In the genomic region with DNA sequence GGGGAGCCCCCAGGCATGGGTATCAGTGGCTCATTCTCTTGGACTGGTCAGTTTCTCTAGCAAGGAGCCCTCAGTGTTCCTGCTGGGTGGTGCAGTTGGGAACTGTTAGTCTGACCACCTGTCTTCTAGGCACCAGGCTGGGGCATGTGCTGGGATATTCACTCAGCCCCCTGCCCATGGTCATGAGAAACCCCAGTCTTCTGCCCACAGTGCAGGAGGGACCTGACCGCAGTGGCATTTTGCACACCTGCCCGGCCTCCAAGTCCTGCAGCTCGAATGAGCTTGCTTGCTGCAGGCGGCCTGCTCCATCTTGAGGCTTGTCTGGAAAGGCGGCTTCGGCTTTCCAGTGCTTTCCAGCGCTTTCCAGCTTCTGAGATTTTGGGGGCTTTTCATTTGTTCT, we compare ENCODE assay signal across 19 cellular contexts.
"Had no signal": no experiment of that assay in that cellular context is flagged by ENCODE, and none has a peak within 500 bp of the region (broad histone marks: within the 10 kb centered on the region; RNA-seq: fewer than 3 reads in every experiment).

No MANE protein-coding gene starts in this region.

- FAIRE-seq: keratinocyte had no signal

- H3K9me3 Mint-ChIP-seq: natural killer cell treated with Interleukin-12 subunit alpha and Interleukin-12 subunit beta and Interleukin-15 and Interleukin-18, amount 100 ng/mL, for 72 hours had no signal

- H3K4me3 ChIP-seq: colonic mucosa, esophagus squamous epithelium, gastroesophageal sphincter, left lung, lower lobe of right lung, skin epidermis, stomach, thoracic aorta, transverse colon had no signal

- DNase-seq: colonic mucosa; dermis blood vessel endothelial cell; esophagus squamous epithelium; foreskin fibroblast; glutamatergic neuron; left lung; lower lobe of right lung; mesenchymal stem cell; midbrain; stimulated activated CD4-positive, alpha-beta T cell treated with anti-CD3 and anti-CD28 coated beads, Interleukin-12 subunit alpha, Interleukin-12 subunit beta, amount 100 ng/mL, for 4 hours; stimulated activated naive CD4-positive, alpha-beta T cell; stomach; substantia nigra; transverse colon had no signal

- H3K27ac ChIP-seq: colonic mucosa, esophagus squamous epithelium, gastroesophageal sphincter, left lung, lower lobe of right lung, skin epidermis, stomach, thoracic aorta, transverse colon had no signal

- H3K27me3 Mint-ChIP-seq: natural killer cell treated with Interleukin-12 subunit alpha and Interleukin-12 subunit beta and Interleukin-15 and Interleukin-18, amount 100 ng/mL, for 72 hours had no signal

- H3K27me3 ChIP-seq: colonic mucosa, esophagus squamous epithelium, gastroesophageal sphincter, left lung, stomach, transverse colon had no signal

- H3K4me3 Mint-ChIP-seq: natural killer cell treated with Interleukin-12 subunit alpha and Interleukin-12 subunit beta and Interleukin-15 and Interleukin-18, amount 100 ng/mL, for 72 hours had no signal

- H3K27ac Mint-ChIP-seq: natural killer cell treated with Interleukin-12 subunit alpha and Interleukin-12 subunit beta and Interleukin-15 and Interleukin-18, amount 100 ng/mL, for 72 hours had no signal

- H3K36me3 ChIP-seq: colonic mucosa, esophagus squamous epithelium, gastroesophageal sphincter, left lung, lower lobe of right lung, stomach, thoracic aorta, transverse colon had no signal

- H3K9me3 ChIP-seq: colonic mucosa, esophagus squamous epithelium, gastroesophageal sphincter, left lung, lower lobe of right lung, stomach, thoracic aorta, transverse colon had no signal
